Comparison of ENCODE assay signal across 1 cellular context in the genomic region with DNA sequence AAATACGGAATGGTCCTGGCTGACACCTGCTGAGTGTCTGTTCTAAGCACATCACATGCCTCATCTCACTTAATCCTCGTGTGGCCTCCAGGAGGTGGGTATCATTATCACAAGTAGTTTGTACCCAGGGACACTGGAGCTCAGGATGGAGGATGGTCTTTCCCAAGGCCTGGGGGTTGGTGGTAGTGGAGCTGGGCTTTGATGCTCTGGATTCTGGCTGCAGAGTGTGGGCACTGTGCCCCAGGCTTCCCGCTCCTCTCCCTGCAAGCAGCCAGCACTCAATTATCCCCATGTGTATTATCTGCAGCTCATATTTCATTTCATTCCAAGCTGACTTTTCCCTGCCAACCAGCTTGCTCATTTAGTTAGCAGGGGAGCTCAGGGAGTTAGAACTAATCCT.
TF ChIP-seq lines count a peak whose summit lies in the region.

No MANE protein-coding gene starts in this region.

TF ChIP-seq in SK-N-SH, 30 proteins besides CTCF, POLR2A, EP300 and RAD21 (continued from another document):
- TF ChIP-seq FOSL2 (IDR thresholded peaks at IDR 0.05; ENCODE audit: borderline replicate concordance, low read depth) (no peak), YY1 (IDR thresholded peaks at IDR 0.05; ENCODE audit: low read depth) (no peak), MXI1 (IDR thresholded peaks at IDR 0.05; ENCODE audit: low read depth, low read length) (no peak)
- TF ChIP-seq, protein P1, sequence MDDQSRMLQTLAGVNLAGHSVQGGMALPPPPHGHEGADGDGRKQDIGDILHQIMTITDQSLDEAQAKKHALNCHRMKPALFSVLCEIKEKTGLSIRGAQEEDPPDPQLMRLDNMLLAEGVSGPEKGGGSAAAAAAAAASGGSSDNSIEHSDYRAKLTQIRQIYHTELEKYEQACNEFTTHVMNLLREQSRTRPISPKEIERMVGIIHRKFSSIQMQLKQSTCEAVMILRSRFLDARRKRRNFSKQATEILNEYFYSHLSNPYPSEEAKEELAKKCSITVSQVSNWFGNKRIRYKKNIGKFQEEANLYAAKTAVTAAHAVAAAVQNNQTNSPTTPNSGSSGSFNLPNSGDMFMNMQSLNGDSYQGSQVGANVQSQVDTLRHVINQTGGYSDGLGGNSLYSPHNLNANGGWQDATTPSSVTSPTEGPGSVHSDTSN (IDR thresholded peaks at IDR 0.05) = no peak
- TF ChIP-seq, protein P2, sequence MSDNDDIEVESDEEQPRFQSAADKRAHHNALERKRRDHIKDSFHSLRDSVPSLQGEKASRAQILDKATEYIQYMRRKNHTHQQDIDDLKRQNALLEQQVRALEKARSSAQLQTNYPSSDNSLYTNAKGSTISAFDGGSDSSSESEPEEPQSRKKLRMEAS (IDR thresholded peaks at IDR 0.05; ENCODE audit: low read depth) = no peak
- TF ChIP-seq, protein P3, sequence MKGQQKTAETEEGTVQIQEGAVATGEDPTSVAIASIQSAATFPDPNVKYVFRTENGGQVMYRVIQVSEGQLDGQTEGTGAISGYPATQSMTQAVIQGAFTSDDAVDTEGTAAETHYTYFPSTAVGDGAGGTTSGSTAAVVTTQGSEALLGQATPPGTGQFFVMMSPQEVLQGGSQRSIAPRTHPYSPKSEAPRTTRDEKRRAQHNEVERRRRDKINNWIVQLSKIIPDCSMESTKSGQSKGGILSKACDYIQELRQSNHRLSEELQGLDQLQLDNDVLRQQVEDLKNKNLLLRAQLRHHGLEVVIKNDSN (IDR thresholded peaks at IDR 0.05; ENCODE audit: borderline replicate concordance, low read depth) = no peak
